ENCODE assay signal across 8 cellular contexts in the genomic region with DNA sequence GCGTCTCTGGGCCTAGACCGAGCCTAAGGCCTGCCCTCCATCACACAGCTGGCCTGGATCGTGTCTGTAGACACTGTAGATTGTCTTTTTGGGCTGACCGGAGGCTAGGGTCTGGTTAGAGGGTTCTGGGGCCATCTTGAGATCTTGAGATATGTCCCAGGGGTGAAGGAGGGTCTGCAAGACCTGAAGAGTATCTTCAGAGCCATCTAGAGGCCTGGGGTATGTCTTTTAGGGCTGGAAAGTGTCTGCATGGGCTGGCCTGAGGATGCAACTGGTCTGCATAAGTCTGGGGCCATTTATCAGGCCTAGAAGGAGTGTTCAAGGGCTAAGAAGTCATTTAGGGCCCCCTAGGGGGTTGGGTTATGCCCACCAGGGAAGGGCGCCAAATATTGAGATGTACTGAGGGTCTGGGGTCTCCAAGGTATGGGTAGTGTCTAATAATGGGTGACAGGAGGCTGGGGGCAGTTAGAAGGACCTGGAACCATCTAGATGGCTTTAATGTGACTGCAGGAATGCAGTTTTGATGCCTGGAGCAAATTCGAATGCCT. TPM values are rescaled to one million over a fixed set of nuclear protein-coding genes. Genes with fewer than 3 reads are reported as not detected.
DNase-seq lines count a peak whose midpoint lies in the region; ATAC-seq and TF ChIP-seq lines count a peak whose summit lies in the region.

No MANE protein-coding gene starts in this region.

- CTCF ChIA-PET in activated naive CD4-positive, alpha-beta T cell treated with anti-CD3 and anti-CD28 coated beads for 36 hours (lab: Charles Lee): interaction anchor here (0.6 to 1.4 kb wide), 2 partner anchors 30 to 56 kb away, joined by 5 to 6 read pairs; no protein-coding TSS in a partner anchor

- peaks cover 14% of the 10 kb centered on the region for H3K36me3 Mint-ChIP-seq in activated naive CD4-positive, alpha-beta T cell treated with anti-CD3 and anti-CD28 coated beads for 36 hours (ENCODE audit: low read depth)

- in situ Hi-C loops in KBM-7 (cut with MboI; ENCODE audit: low pct_unique_long_range_greater_than_20kb, low sequenced_read_pairs): no loop called here

- no peak for DNase-seq in activated naive CD4-positive, alpha-beta T cell treated with anti-CD3 and anti-CD28 coated beads for 36 hours
- DNase-seq in activated naive CD4-positive, alpha-beta T cell (lab: John Stamatoyannopoulos, UW): no peak
- DNase-seq in adrenal gland: no peak
- DNase-seq in right lobe of liver: no peak
- DNase-seq in upper lobe of left lung: no peak
- DNase-seq in UCSD-AML1 (lab: John Stamatoyannopoulos, UW; ENCODE audit: unreplicated experiment): no peak
- DNase-seq in KBM-7: no peak

- peak overlapping the region; percentile 99 for H3K4me3 Mint-ChIP-seq in activated naive CD4-positive, alpha-beta T cell treated with anti-CD3 and anti-CD28 coated beads for 36 hours

- H3K27ac Mint-ChIP-seq in activated naive CD4-positive, alpha-beta T cell treated with anti-CD3 and anti-CD28 coated beads for 36 hours: peak overlapping the region; percentile 90

- H3K4me3 ChIP-seq in adrenal gland (peak overlapping the region; percentile 37 to 93 (median 72)), right lobe of liver (peak overlapping the region; percentile 93 to 96 (median 96)), upper lobe of left lung (peak overlapping the region; percentile 60 to 98 (median 93))

- peaks cover 46% of the 10 kb centered on the region for H3K4me1 Mint-ChIP-seq in activated naive CD4-positive, alpha-beta T cell treated with anti-CD3 and anti-CD28 coated beads for 36 hours (ENCODE audit: low read depth)

- H3K36me3 ChIP-seq in adrenal gland (replicated peaks in 1 of 2) (peaks cover 0 to 22% of the 10 kb centered on the region in 2 donors), right lobe of liver (peaks cover 0 to 19% (median 2%) of the 10 kb centered on the region in 4 donors), upper lobe of left lung (peaks cover 6 to 27% (median 21%) of the 10 kb centered on the region in 4 donors)

- TF ChIP-seq EP300 in upper lobe of left lung (IDR thresholded peaks at IDR 0.05): no peak

- no peaks in the 10 kb centered on the region for H3K27me3 Mint-ChIP-seq in activated naive CD4-positive, alpha-beta T cell treated with anti-CD3 and anti-CD28 coated beads for 36 hours (ENCODE audit: low read depth)

- peaks cover 29 to 50% of the 10 kb centered on the region in 2 donors for H3K4me1 ChIP-seq in adrenal gland (replicated peaks in 1 of 2)
- H3K4me1 ChIP-seq in right lobe of liver: peaks cover 0 to 15% (median 8%) of the 10 kb centered on the region in 4 donors
- H3K4me1 ChIP-seq in upper lobe of left lung: peaks cover 26 to 67% (median 43%) of the 10 kb centered on the region in 4 donors

- H3K27ac ChIP-seq in adrenal gland (peak overlapping the region in 4 of 5 donors; percentile 76 to 99 (median 86)), right lobe of liver (peak overlapping the region; percentile 75 to 87 (median 83)), upper lobe of left lung (peak overlapping the region; percentile 95 to 100 (median 98))

- TF ChIP-seq CTCF in adrenal gland (IDR thresholded peaks at IDR 0.05): no peak
- no peak for TF ChIP-seq CTCF in right lobe of liver (IDR thresholded peaks at IDR 0.05)
- TF ChIP-seq CTCF in upper lobe of left lung (IDR thresholded peaks at IDR 0.05): no peak

- H3K9me3 ChIP-seq in adrenal gland (replicated peaks in 1 of 3) (no peaks in the 10 kb centered on the region), right lobe of liver (no peaks in the 10 kb centered on the region), upper lobe of left lung (no peaks in the 10 kb centered on the region)

- no peaks in the 10 kb centered on the region for H3K9me3 Mint-ChIP-seq in activated naive CD4-positive, alpha-beta T cell treated with anti-CD3 and anti-CD28 coated beads for 36 hours

- no peak for TF ChIP-seq POLR2A in adrenal gland (IDR thresholded peaks at IDR 0.05)
- no peak for TF ChIP-seq POLR2A in right lobe of liver (IDR thresholded peaks at IDR 0.05)
- no peak for TF ChIP-seq POLR2A in upper lobe of left lung (IDR thresholded peaks at IDR 0.05)

- no peak for ATAC-seq in right lobe of liver
- no peak for ATAC-seq in upper lobe of left lung (ENCODE audit: low FRiP score in 2 of 2)
- ATAC-seq in GM18909 (IDR thresholded peaks at IDR 0.05; ENCODE audit: poor library complexity, unreplicated experiment): no peak

- H3K27me3 ChIP-seq in adrenal gland (no peaks in the 10 kb centered on the region), right lobe of liver (no peaks in the 10 kb centered on the region), upper lobe of left lung (no peaks in the 10 kb centered on the region)

- intact Hi-C loops in activated naive CD4-positive, alpha-beta T cell treated with anti-CD3 and anti-CD28 coated beads for 36 hours (cut with micrococcal nuclease): loop anchor here (1.0 kb wide), 1 partner anchor 171 kb away; the partner anchor contains the start of gene FUZ
- intact Hi-C loops in adrenal gland (cut with DNase I): no loop called here
- intact Hi-C loops in right lobe of liver (cut with DNase I): no loop called here

- 3 to 11% (median 8%) methylated on average over 4 to 6 of the region's 6 CpGs for WGBS in adrenal gland, 4 donors
- WGBS in right lobe of liver (ENCODE audit: insufficient coverage, low coverage, low lambda C conversion rate, missing lambda C conversion rate): 3% methylated on average over 3 of the region's 6 CpGs
- WGBS in upper lobe of left lung, 2 donors: 12 to 14% methylated on average over 2 to 3 of the region's 6 CpGs

RNA-seq across cellular contexts. Expression of gene SCAF1, which starts 0.6 kb away (rescaled TPM):
- total RNA-seq in activated naive CD4-positive, alpha-beta T cell treated with anti-CD3 and anti-CD28 coated beads for 36 hours: 10 to 100 TPM; 39.9 to 41.9 TPM
- total RNA-seq in adrenal gland: 10 to 100 TPM; 22.7 to 81.3 (median 50.6) TPM
- 10 to 100 TPM in 2 of 3 donors, 1 to 10 TPM in 1; 7.9 to 67.7 (median 27.1) TPM for polyA plus RNA-seq in adrenal gland
- total RNA-seq in right lobe of liver: 10 to 100 TPM; 14.6 to 33.0 (median 27.3) TPM
- total RNA-seq in upper lobe of left lung: 10 to 100 TPM; 28.6 to 98.5 (median 71.0) TPM

RNA-seq across cellular contexts. Expression of gene RRAS, which starts 2.6 kb away (rescaled TPM):
- 1 to 10 TPM; 7.2 to 7.8 TPM for total RNA-seq in activated naive CD4-positive, alpha-beta T cell treated with anti-CD3 and anti-CD28 coated beads for 36 hours
- total RNA-seq in adrenal gland: 10 to 100 TPM; 20.4 to 77.9 (median 42.3) TPM
- 100 to 1,000 TPM in 2 of 3 donors, 10 to 100 TPM in 1; 21.9 to 180 (median 167) TPM for polyA plus RNA-seq in adrenal gland
- 10 to 100 TPM in 5 of 6 experiments, 1 to 10 TPM in 1; 8.5 to 16.4 (median 11.5) TPM for total RNA-seq in right lobe of liver
- 100 to 1,000 TPM in 3 of 6 donors, 10 to 100 TPM in 3; 81.7 to 160 (median 107) TPM for total RNA-seq in upper lobe of left lung

RNA-seq across cellular contexts. Expression of gene IRF3, which starts 23.1 kb away (rescaled TPM):
- 10 to 100 TPM; 85.2 to 97.8 TPM for total RNA-seq in activated naive CD4-positive, alpha-beta T cell treated with anti-CD3 and anti-CD28 coated beads for 36 hours
- 100 to 1,000 TPM in 2 of 8 donors, 10 to 100 TPM in 6; 33.7 to 108 (median 64.4) TPM for total RNA-seq in adrenal gland
- 100 to 1,000 TPM in 2 of 3 donors, 10 to 100 TPM in 1; 23.2 to 328 (median 159) TPM for polyA plus RNA-seq in adrenal gland
- 10 to 100 TPM; 29.6 to 41.8 (median 35.3) TPM for total RNA-seq in right lobe of liver
- 100 to 1,000 TPM in 3 of 6 donors, 10 to 100 TPM in 3; 50.5 to 210 (median 99.1) TPM for total RNA-seq in upper lobe of left lung

RNA-seq across cellular contexts. Expression of gene BCL2L12, which starts 23.2 kb away (rescaled TPM):
- total RNA-seq in activated naive CD4-positive, alpha-beta T cell treated with anti-CD3 and anti-CD28 coated beads for 36 hours: 10 to 100 TPM; 70.5 to 75.6 TPM
- 10 to 100 TPM in 4 of 8 donors, 1 to 10 TPM in 4; 3.3 to 16.3 (median 9.9) TPM for total RNA-seq in adrenal gland
- polyA plus RNA-seq in adrenal gland: 10 to 100 TPM in 2 of 3 donors, 1 to 10 TPM in 1; 3.5 to 15.4 (median 13.9) TPM
- 10 to 100 TPM in 4 of 6 experiments, 1 to 10 TPM in 2; 4.5 to 11.6 (median 10.5) TPM for total RNA-seq in right lobe of liver
- total RNA-seq in upper lobe of left lung: 10 to 100 TPM in 3 of 6 donors, 1 to 10 TPM in 3; 4.2 to 21.3 (median 14.1) TPM

RNA-seq across cellular contexts. Expression of gene PRMT1, which starts 34.5 kb away (rescaled TPM):
- total RNA-seq in activated naive CD4-positive, alpha-beta T cell treated with anti-CD3 and anti-CD28 coated beads for 36 hours: 100 to 1,000 TPM; 380 to 394 TPM
- total RNA-seq in adrenal gland (100 to 1,000 TPM in 7 of 8 donors, 10 to 100 TPM in 1; 80.4 to 262 (median 159) TPM), right lobe of liver (10 to 100 TPM; 25.3 to 63.2 (median 39.9) TPM), upper lobe of left lung (100 to 1,000 TPM in 2 of 6 donors, 10 to 100 TPM in 4; 65.6 to 155 (median 82.0) TPM)
- 100 to 1,000 TPM; 158 to 198 (median 179) TPM for polyA plus RNA-seq in adrenal gland
